Comparison of ENCODE assay signal across 1 cellular context in the genomic region with DNA sequence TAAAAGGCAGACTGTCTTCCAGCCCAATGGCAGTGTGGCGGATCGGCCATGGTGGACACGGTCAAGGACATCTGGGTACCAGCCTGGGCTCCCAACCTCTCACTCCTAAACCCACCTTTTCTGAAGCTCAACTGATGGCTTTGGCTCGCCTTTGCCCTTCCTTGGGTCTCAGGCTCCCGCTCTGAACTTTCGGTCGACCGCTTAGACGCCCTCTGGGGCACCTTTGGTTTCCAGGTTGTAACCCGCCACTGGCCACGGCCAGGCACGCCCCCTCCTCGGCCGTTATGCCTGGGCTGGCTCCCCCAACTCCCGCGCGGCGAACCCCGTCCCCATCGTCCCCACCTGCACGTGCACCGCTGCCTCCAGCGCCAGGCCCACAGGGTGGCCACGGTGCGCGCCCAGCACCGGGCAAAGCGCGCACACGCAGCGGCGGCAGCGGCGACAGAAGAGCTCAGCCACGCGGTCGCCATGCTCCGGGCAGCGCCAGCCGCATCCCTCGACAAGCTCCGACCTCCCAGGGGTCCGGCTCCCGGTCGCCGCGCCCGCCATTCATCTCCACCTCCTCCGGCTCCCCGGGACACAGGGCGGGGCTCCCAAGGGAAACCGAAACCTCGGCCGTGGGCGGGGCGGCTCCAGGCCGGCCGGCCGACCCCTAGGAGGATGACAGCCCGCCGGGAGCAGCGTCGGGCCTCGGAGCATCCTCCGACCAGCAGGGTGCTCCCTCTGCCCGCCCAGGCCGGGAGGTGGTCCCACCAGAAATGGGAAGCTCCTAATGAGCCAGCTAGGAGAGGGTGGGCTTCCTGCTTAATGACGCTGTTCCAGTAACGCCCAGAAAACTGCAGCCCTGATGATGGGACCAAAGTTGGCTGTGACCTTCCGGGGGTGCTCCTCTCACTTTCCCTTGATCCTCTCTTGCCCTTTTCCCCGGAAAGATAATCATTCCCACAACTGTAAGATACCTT.
TF ChIP-seq lines count a peak whose summit lies in the region.

A gene with protein sequence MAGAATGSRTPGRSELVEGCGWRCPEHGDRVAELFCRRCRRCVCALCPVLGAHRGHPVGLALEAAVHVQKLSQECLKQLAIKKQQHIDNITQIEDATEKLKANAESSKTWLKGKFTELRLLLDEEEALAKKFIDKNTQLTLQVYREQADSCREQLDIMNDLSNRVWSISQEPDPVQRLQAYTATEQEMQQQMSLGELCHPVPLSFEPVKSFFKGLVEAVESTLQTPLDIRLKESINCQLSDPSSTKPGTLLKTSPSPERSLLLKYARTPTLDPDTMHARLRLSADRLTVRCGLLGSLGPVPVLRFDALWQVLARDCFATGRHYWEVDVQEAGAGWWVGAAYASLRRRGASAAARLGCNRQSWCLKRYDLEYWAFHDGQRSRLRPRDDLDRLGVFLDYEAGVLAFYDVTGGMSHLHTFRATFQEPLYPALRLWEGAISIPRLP (minus strand): TSS at position 583 of the 962 bp plus-strand sequence. CDS start 34 bp downstream, at position 549.

TF ChIP-seq in K562, 482 proteins besides CTCF, POLR2A, EP300 and RAD21 (continued from another document and continues in another):
- TF ChIP-seq, protein P1, sequence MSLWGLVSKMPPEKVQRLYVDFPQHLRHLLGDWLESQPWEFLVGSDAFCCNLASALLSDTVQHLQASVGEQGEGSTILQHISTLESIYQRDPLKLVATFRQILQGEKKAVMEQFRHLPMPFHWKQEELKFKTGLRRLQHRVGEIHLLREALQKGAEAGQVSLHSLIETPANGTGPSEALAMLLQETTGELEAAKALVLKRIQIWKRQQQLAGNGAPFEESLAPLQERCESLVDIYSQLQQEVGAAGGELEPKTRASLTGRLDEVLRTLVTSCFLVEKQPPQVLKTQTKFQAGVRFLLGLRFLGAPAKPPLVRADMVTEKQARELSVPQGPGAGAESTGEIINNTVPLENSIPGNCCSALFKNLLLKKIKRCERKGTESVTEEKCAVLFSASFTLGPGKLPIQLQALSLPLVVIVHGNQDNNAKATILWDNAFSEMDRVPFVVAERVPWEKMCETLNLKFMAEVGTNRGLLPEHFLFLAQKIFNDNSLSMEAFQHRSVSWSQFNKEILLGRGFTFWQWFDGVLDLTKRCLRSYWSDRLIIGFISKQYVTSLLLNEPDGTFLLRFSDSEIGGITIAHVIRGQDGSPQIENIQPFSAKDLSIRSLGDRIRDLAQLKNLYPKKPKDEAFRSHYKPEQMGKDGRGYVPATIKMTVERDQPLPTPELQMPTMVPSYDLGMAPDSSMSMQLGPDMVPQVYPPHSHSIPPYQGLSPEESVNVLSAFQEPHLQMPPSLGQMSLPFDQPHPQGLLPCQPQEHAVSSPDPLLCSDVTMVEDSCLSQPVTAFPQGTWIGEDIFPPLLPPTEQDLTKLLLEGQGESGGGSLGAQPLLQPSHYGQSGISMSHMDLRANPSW (CRISPR knock-in tag; IDR thresholded peaks at IDR 0.05): no peak
- TF ChIP-seq, protein P2, sequence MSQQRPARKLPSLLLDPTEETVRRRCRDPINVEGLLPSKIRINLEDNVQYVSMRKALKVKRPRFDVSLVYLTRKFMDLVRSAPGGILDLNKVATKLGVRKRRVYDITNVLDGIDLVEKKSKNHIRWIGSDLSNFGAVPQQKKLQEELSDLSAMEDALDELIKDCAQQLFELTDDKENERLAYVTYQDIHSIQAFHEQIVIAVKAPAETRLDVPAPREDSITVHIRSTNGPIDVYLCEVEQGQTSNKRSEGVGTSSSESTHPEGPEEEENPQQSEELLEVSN (IDR thresholded peaks at IDR 0.05; ENCODE audit: borderline replicate concordance in 1 of 2, extremely low read depth in 1 of 2, insufficient read depth in 1 of 2, insufficient read length in 1 of 2, low read depth in 1 of 2, low read length in 1 of 2, poor library complexity in 1 of 2, severe bottlenecking in 1 of 2): peak; percentile 82 to 83
- TF ChIP-seq IRF2 (CRISPR knock-in tag; IDR thresholded peaks at IDR 0.05): no peak
- TF ChIP-seq TARDBP (IDR thresholded peaks at IDR 0.05): no peak
- TF ChIP-seq BHLHE40 (IDR thresholded peaks at IDR 0.05; ENCODE audit: low read length): peak; percentile 81
- no peak for TF ChIP-seq ASH1L (IDR thresholded peaks at IDR 0.05; ENCODE audit: borderline replicate concordance, low read depth, partially characterized antibody)
- TF ChIP-seq GABPA (tag; conservative IDR thresholded peaks at IDR 0.05; ENCODE audit: low read depth): peak; percentile 43
- no peak for TF ChIP-seq NBN (IDR thresholded peaks at IDR 0.05; ENCODE audit: low read depth)
- no peak for TF ChIP-seq MCM7 (IDR thresholded peaks at IDR 0.05)
- TF ChIP-seq, protein P3, sequence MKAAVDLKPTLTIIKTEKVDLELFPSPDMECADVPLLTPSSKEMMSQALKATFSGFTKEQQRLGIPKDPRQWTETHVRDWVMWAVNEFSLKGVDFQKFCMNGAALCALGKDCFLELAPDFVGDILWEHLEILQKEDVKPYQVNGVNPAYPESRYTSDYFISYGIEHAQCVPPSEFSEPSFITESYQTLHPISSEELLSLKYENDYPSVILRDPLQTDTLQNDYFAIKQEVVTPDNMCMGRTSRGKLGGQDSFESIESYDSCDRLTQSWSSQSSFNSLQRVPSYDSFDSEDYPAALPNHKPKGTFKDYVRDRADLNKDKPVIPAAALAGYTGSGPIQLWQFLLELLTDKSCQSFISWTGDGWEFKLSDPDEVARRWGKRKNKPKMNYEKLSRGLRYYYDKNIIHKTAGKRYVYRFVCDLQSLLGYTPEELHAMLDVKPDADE (conservative IDR thresholded peaks at IDR 0.05; ENCODE audit: control insufficient read depth, low read depth, low read length): no peak
- TF ChIP-seq, protein P4, sequence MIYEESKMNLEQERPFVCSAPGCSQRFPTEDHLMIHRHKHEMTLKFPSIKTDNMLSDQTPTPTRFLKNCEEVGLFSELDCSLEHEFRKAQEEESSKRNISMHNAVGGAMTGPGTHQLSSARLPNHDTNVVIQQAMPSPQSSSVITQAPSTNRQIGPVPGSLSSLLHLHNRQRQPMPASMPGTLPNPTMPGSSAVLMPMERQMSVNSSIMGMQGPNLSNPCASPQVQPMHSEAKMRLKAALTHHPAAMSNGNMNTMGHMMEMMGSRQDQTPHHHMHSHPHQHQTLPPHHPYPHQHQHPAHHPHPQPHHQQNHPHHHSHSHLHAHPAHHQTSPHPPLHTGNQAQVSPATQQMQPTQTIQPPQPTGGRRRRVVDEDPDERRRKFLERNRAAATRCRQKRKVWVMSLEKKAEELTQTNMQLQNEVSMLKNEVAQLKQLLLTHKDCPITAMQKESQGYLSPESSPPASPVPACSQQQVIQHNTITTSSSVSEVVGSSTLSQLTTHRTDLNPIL (CRISPR knock-in tag; IDR thresholded peaks at IDR 0.05): no peak
- 0 out of 2 replicates have a peak, but pooled peaks have one; percentile 24 for TF ChIP-seq KLF1 (tag; IDR thresholded peaks at IDR 0.05)
- TF ChIP-seq SREBF1 (IDR thresholded peaks at IDR 0.05; ENCODE audit: borderline replicate concordance, low read depth, low read length): no peak
- TF ChIP-seq CEBPB (tag; IDR thresholded peaks at IDR 0.05): no peak
- TF ChIP-seq, protein P5, sequence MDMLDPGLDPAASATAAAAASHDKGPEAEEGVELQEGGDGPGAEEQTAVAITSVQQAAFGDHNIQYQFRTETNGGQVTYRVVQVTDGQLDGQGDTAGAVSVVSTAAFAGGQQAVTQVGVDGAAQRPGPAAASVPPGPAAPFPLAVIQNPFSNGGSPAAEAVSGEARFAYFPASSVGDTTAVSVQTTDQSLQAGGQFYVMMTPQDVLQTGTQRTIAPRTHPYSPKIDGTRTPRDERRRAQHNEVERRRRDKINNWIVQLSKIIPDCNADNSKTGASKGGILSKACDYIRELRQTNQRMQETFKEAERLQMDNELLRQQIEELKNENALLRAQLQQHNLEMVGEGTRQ (CRISPR knock-in tag; IDR thresholded peaks at IDR 0.05): no peak
- TF ChIP-seq, protein P6, sequence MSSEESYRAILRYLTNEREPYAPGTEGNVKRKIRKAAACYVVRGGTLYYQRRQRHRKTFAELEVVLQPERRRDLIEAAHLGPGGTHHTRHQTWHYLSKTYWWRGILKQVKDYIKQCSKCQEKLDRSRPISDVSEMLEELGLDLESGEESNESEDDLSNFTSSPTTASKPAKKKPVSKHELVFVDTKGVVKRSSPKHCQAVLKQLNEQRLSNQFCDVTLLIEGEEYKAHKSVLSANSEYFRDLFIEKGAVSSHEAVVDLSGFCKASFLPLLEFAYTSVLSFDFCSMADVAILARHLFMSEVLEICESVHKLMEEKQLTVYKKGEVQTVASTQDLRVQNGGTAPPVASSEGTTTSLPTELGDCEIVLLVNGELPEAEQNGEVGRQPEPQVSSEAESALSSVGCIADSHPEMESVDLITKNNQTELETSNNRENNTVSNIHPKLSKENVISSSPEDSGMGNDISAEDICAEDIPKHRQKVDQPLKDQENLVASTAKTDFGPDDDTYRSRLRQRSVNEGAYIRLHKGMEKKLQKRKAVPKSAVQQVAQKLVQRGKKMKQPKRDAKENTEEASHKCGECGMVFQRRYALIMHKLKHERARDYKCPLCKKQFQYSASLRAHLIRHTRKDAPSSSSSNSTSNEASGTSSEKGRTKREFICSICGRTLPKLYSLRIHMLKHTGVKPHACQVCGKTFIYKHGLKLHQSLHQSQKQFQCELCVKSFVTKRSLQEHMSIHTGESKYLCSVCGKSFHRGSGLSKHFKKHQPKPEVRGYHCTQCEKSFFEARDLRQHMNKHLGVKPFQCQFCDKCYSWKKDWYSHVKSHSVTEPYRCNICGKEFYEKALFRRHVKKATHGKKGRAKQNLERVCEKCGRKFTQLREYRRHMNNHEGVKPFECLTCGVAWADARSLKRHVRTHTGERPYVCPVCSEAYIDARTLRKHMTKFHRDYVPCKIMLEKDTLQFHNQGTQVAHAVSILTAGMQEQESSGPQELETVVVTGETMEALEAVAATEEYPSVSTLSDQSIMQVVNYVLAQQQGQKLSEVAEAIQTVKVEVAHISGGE (CRISPR knock-in tag; IDR thresholded peaks at IDR 0.05): peak in 1 of 3 experiments; percentile 55; a peak in 2 of 6 replicates
- TF ChIP-seq ZNF146 (CRISPR knock-in tag; IDR thresholded peaks at IDR 0.05; ENCODE audit: unreplicated experiment): no peak
- TF ChIP-seq CBFB (CRISPR knock-in tag; IDR thresholded peaks at IDR 0.05): 0 out of 2 replicates have a peak, but pooled peaks have one; percentile 60
- no peak for TF ChIP-seq PTRF (tag; IDR thresholded peaks at IDR 0.05)
- TF ChIP-seq ARID1B (IDR thresholded peaks at IDR 0.05): no peak
- peak; percentile 67 for TF ChIP-seq HMGN3 (IDR thresholded peaks at IDR 0.05; ENCODE audit: borderline replicate concordance, extremely low read depth, insufficient read length, low read depth, low read length)
- no peak for TF ChIP-seq ZNF384 (IDR thresholded peaks at IDR 0.05; ENCODE audit: low read depth, low read length)
- TF ChIP-seq, protein P7, sequence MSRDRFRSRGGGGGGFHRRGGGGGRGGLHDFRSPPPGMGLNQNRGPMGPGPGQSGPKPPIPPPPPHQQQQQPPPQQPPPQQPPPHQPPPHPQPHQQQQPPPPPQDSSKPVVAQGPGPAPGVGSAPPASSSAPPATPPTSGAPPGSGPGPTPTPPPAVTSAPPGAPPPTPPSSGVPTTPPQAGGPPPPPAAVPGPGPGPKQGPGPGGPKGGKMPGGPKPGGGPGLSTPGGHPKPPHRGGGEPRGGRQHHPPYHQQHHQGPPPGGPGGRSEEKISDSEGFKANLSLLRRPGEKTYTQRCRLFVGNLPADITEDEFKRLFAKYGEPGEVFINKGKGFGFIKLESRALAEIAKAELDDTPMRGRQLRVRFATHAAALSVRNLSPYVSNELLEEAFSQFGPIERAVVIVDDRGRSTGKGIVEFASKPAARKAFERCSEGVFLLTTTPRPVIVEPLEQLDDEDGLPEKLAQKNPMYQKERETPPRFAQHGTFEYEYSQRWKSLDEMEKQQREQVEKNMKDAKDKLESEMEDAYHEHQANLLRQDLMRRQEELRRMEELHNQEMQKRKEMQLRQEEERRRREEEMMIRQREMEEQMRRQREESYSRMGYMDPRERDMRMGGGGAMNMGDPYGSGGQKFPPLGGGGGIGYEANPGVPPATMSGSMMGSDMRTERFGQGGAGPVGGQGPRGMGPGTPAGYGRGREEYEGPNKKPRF (IDR thresholded peaks at IDR 0.05; ENCODE audit: low read depth, low read length): no peak
- TF ChIP-seq MIER1 (IDR thresholded peaks at IDR 0.05; ENCODE audit: low read depth): no peak
- TF ChIP-seq, protein P8, sequence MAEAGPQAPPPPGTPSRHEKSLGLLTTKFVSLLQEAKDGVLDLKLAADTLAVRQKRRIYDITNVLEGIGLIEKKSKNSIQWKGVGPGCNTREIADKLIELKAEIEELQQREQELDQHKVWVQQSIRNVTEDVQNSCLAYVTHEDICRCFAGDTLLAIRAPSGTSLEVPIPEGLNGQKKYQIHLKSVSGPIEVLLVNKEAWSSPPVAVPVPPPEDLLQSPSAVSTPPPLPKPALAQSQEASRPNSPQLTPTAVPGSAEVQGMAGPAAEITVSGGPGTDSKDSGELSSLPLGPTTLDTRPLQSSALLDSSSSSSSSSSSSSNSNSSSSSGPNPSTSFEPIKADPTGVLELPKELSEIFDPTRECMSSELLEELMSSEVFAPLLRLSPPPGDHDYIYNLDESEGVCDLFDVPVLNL (CRISPR knock-in tag; IDR thresholded peaks at IDR 0.05; ENCODE audit: low read depth): peak; percentile 64; the same call in 1 of the 2 replicates
- TF ChIP-seq KLF13 (tag; IDR thresholded peaks at IDR 0.05; ENCODE audit: borderline replicate concordance, low read depth): peak; percentile 57; the same call in 1 of the 2 replicates
- TF ChIP-seq HIVEP1 (CRISPR knock-in tag; IDR thresholded peaks at IDR 0.05): no peak
- TF ChIP-seq CXXC5 (CRISPR knock-in tag; IDR thresholded peaks at IDR 0.05): peak; percentile 77
- TF ChIP-seq ZNF224 (CRISPR knock-in tag; IDR thresholded peaks at IDR 0.05): 0 out of 2 replicates have a peak, but pooled peaks have one; percentile 47
- TF ChIP-seq ZNF354B (CRISPR knock-in tag; IDR thresholded peaks at IDR 0.05): no peak
- TF ChIP-seq, protein P9, sequence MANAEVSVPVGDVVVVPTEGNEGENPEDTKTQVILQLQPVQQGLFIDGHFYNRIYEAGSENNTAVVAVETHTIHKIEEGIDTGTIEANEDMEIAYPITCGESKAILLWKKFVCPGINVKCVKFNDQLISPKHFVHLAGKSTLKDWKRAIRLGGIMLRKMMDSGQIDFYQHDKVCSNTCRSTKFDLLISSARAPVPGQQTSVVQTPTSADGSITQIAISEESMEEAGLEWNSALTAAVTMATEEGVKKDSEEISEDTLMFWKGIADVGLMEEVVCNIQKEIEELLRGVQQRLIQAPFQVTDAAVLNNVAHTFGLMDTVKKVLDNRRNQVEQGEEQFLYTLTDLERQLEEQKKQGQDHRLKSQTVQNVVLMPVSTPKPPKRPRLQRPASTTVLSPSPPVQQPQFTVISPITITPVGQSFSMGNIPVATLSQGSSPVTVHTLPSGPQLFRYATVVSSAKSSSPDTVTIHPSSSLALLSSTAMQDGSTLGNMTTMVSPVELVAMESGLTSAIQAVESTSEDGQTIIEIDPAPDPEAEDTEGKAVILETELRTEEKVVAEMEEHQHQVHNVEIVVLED (CRISPR knock-in tag; IDR thresholded peaks at IDR 0.05): no peak
- TF ChIP-seq, protein P10, sequence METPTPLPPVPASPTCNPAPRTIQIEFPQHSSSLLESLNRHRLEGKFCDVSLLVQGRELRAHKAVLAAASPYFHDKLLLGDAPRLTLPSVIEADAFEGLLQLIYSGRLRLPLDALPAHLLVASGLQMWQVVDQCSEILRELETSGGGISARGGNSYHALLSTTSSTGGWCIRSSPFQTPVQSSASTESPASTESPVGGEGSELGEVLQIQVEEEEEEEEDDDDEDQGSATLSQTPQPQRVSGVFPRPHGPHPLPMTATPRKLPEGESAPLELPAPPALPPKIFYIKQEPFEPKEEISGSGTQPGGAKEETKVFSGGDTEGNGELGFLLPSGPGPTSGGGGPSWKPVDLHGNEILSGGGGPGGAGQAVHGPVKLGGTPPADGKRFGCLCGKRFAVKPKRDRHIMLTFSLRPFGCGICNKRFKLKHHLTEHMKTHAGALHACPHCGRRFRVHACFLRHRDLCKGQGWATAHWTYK (CRISPR knock-in tag; IDR thresholded peaks at IDR 0.05): no peak
- TF ChIP-seq SPI1 (IDR thresholded peaks at IDR 0.05; ENCODE audit: borderline replicate concordance, low read depth, low read length): no peak
- TF ChIP-seq DMBX1 (CRISPR knock-in tag; IDR thresholded peaks at IDR 0.05; ENCODE audit: borderline replicate concordance): peak; percentile 51; the same call in 1 of the 2 replicates
- no peak for TF ChIP-seq SIRT6 (IDR thresholded peaks at IDR 0.05; ENCODE audit: low read depth, low read length)
- no peak for TF ChIP-seq PRMT5 (CRISPR knock-in tag; IDR thresholded peaks at IDR 0.05)
